1 cellular context compared by ENCODE assay signal in genomic region chr3:101573449-101574387, GRCh38.
TF ChIP-seq lines count a peak whose summit lies in the region.

Gene PCNP, plus strand, starts transcription at chr3:101574180. Its CDS starts 36 bp downstream, at chr3:101574216.

TF ChIP-seq in K562, 482 proteins besides CTCF, POLR2A, EP300 and RAD21 (continued from another document):
- TF ChIP-seq ARID4B (CRISPR knock-in tag; IDR thresholded peaks at IDR 0.05) (0 out of 2 replicates have a peak, but pooled peaks have one; percentile 57), ELF2 (CRISPR knock-in tag; IDR thresholded peaks at IDR 0.05) (peak; percentile 49; the same call in 1 of the 2 replicates), BACH1 (tag; IDR thresholded peaks at IDR 0.05) (peak; percentile 63; the same call in 1 of the 2 replicates), CAMTA2 (CRISPR knock-in tag; conservative IDR thresholded peaks at IDR 0.05) (no peak), PHF20 (IDR thresholded peaks at IDR 0.05; ENCODE audit: partially characterized antibody) (peak; percentile 88), ARID3A (IDR thresholded peaks at IDR 0.05; ENCODE audit: borderline replicate concordance, low read depth, low read length) (peak; percentile 89)
